Comparison of ENCODE assay signal across 1 cellular context in the genomic region with DNA sequence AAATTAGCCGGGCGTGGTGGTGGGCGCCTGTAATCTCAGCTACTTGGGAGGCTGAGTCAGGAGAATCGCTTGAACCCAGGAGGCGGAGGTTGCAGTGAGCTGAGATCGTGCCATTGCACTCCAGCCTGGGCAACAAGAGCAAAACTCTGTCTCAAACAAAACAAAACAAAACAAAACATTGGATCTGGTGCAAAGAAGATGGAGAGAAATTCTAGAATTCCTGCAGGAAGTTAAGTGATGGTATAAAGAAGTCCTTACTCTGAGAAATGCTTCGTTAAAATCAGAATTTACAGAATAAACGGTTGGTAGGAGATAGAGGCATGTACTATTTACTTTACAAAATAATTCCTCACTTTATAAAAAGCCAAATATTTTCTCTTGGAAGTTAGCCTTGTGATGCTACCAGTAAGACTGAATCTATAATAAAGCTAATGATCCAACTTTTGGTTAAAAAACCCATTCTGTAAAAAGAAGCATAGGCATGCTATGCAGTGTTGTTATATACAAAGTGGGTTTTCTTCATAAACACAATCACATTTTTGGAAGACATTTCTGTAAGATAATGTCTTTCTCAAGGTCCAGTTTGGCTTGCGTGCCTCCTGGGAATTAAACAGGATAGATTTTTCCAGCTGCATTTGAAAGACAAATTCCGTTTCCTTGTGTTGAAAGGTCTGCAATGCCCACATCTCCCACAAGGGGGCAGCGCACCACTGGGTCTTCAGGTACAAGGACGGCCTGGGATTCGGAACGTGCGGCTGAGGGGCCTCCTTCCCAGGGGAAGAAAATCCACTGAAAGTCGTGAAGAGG.
A peak's percentile ranks its signal among the peaks of the same experiment; 100 is the strongest.
TF ChIP-seq lines count a peak whose summit lies in the region.

No MANE protein-coding gene starts in this region.

TF ChIP-seq in K562, 482 proteins besides CTCF, POLR2A, EP300 and RAD21 (continued from another document):
- TF ChIP-seq, protein P1, sequence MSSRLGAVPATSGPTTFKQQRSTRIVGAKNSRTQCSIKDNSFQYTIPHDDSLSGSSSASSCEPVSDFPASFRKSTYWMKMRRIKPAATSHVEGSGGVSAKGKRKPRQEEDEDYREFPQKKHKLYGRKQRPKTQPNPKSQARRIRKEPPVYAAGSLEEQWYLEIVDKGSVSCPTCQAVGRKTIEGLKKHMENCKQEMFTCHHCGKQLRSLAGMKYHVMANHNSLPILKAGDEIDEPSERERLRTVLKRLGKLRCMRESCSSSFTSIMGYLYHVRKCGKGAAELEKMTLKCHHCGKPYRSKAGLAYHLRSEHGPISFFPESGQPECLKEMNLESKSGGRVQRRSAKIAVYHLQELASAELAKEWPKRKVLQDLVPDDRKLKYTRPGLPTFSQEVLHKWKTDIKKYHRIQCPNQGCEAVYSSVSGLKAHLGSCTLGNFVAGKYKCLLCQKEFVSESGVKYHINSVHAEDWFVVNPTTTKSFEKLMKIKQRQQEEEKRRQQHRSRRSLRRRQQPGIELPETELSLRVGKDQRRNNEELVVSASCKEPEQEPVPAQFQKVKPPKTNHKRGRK (tag; IDR thresholded peaks at IDR 0.05) = peak; percentile 86
- TF ChIP-seq ZC3H8 (IDR thresholded peaks at IDR 0.05) = no peak
- peak; percentile 64; the same call in 1 of the 2 replicates for TF ChIP-seq RB1 (IDR thresholded peaks at IDR 0.05; ENCODE audit: low read depth)
- no peak for TF ChIP-seq MTA3 (IDR thresholded peaks at IDR 0.05; ENCODE audit: borderline replicate concordance)
- no peak for TF ChIP-seq EZH2 (IDR thresholded peaks at IDR 0.05; ENCODE audit: borderline replicate concordance, low read depth, low read length)
- 0 out of 2 replicates have a peak, but pooled peaks have one; percentile 13 for TF ChIP-seq ELF4 (CRISPR knock-in tag; IDR thresholded peaks at IDR 0.05)
- peak; percentile 31; the same call in 1 of the 2 replicates for TF ChIP-seq CTBP1 (IDR thresholded peaks at IDR 0.05; ENCODE audit: borderline replicate concordance)
- peak; percentile 4; the same call in 1 of the 2 replicates for TF ChIP-seq TEAD4 (IDR thresholded peaks at IDR 0.05; ENCODE audit: low read length)
- TF ChIP-seq TEAD4 (CRISPR knock-in tag; IDR thresholded peaks at IDR 0.05; ENCODE audit: borderline replicate concordance) = no peak
- TF ChIP-seq TEAD1 (CRISPR knock-in tag; IDR thresholded peaks at IDR 0.05) = 0 out of 4 replicates have a peak, but pooled peaks of 1 of the 2 experiments have one; percentile 27
- TF ChIP-seq ELK3 (CRISPR knock-in tag; IDR thresholded peaks at IDR 0.05) = no peak
- TF ChIP-seq ELF2 (CRISPR knock-in tag; IDR thresholded peaks at IDR 0.05) = no peak
- TF ChIP-seq NFIX (CRISPR knock-in tag; IDR thresholded peaks at IDR 0.05; ENCODE audit: low read depth) = no peak
- 0 out of 2 replicates have a peak, but pooled peaks have one; percentile 15 for TF ChIP-seq KDM2B (CRISPR knock-in tag; IDR thresholded peaks at IDR 0.05)
- TF ChIP-seq ARID2 (IDR thresholded peaks at IDR 0.05) = peak; percentile 93
- TF ChIP-seq ZNF280A (IDR thresholded peaks at IDR 0.05; ENCODE audit: low read depth, partially characterized antibody) = no peak
- TF ChIP-seq LCOR (CRISPR knock-in tag; IDR thresholded peaks at IDR 0.05) = peak; percentile 54; the same call in 1 of the 2 replicates
- TF ChIP-seq KHSRP (IDR thresholded peaks at IDR 0.05) = no peak
- peak; percentile 73 for TF ChIP-seq CC2D1A (IDR thresholded peaks at IDR 0.05)
- TF ChIP-seq BHLHE40 (IDR thresholded peaks at IDR 0.05; ENCODE audit: low read length) = peak; percentile 84
- TF ChIP-seq, protein P2, sequence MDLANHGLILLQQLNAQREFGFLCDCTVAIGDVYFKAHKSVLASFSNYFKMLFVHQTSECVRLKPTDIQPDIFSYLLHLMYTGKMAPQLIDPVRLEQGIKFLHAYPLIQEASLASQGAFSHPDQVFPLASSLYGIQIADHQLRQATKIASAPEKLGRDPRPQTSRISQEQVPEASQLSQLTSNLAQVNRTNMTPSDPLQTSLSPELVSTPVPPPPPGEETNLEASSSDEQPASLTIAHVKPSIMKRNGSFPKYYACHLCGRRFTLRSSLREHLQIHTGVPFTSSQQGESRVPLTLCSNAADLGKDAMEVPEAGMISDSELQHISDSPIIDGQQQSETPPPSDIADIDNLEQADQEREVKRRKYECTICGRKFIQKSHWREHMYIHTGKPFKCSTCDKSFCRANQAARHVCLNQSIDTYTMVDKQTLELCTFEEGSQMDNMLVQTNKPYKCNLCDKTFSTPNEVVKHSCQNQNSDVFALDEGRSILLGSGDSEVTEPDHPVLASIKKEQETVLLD (IDR thresholded peaks at IDR 0.05) = no peak
- 0 out of 2 replicates have a peak, but pooled peaks have one; percentile 14 for TF ChIP-seq TFAP4 (CRISPR knock-in tag; IDR thresholded peaks at IDR 0.05; ENCODE audit: borderline replicate concordance)
- TF ChIP-seq RNF2 (IDR thresholded peaks at IDR 0.05) = 0 out of 2 replicates have a peak, but pooled peaks have one; percentile 26
- no peak for TF ChIP-seq EP400 (IDR thresholded peaks at IDR 0.05)
- TF ChIP-seq DLX4 (CRISPR knock-in tag; IDR thresholded peaks at IDR 0.05) = no peak
- peak; percentile 60 for TF ChIP-seq CXXC5 (CRISPR knock-in tag; IDR thresholded peaks at IDR 0.05)
- peak; percentile 85 for TF ChIP-seq SMC3 (conservative IDR thresholded peaks at IDR 0.05; ENCODE audit: insufficient read depth, low read depth, low read length)
- peak; percentile 86 for TF ChIP-seq DEAF1 (CRISPR knock-in tag; IDR thresholded peaks at IDR 0.05)
- TF ChIP-seq JUND (IDR thresholded peaks at IDR 0.05; ENCODE audit: borderline replicate concordance, low read depth, low read length) = 0 out of 2 replicates have a peak, but pooled peaks have one; percentile 23
- TF ChIP-seq JUND (tag; IDR thresholded peaks at IDR 0.05; ENCODE audit: borderline replicate concordance, low read depth, low read length) = no peak
